ENCODE assay signal across 11 cellular contexts in the genomic region with DNA sequence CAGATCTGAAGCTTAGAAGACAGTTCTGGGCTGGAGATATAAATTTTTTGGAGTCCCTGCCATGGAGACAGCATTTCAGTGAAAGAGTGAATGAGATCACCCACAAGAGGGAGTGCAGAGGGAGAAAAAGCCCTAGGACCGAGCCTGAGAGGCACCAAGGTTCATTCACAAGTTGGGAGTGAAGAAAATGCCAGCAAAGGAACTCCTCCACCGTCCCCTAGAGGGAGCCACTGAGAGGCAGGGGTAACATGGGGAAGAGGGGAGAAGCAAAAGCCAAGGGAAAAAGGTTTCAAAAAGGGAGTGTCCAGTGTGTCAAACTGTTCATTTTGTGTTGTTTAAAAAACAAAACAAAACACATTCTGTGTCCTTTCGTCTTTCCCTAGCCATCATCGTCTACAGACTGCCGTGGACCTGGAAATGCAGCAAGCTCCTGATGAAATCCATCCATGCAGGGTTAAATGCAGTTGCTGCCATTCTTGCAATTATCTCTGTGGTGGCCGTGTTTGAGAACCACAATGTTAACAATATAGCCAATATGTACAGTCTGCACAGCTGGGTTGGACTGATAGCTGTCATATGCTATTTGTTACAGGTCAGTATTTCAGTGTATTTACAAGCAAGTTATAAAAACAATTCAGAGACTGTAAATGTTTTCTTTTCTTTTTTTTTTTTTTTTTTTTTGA. TPM values are rescaled to one million over a fixed set of nuclear protein-coding genes. Genes with fewer than 3 reads are reported as not detected.
DNase-seq lines count a peak whose midpoint lies in the region; ATAC-seq and TF ChIP-seq lines count a peak whose summit lies in the region.
"Had no signal": no experiment of that assay in that cellular context is flagged by ENCODE, and none has a peak within 500 bp of the region (broad histone marks: within the 10 kb centered on the region; RNA-seq: fewer than 3 reads in every experiment).

No MANE protein-coding gene starts in this region.

- no TSS peak for BruUV-seq in MCF 10A (replicated peaks; lab: Mats Ljungman, UMichigan)

- CTCF ChIA-PET in MCF 10A (lab: Yijun Ruan, JAX): interaction anchor here (0.6 kb wide), 1 partner anchor 1427 kb away, joined by 4 read pairs; no protein-coding TSS in a partner anchor
- CTCF ChIA-PET in CD8-positive, alpha-beta memory T cell (lab: Charles Lee): no interaction called here

- no peak overlapping the region for H3K4me2 ChIP-seq in smooth muscle cell

- H3K4me3 Mint-ChIP-seq in MCF 10A (ENCODE audit: unreplicated experiment): no peak overlapping the region
- no peak overlapping the region for H3K4me3 Mint-ChIP-seq in CD8-positive, alpha-beta memory T cell

- no peak overlapping the region for H3K27ac ChIP-seq in breast epithelium
- H3K27ac ChIP-seq in smooth muscle cell (ENCODE audit: low read depth): no peak overlapping the region
- no peak overlapping the region for H3K27ac ChIP-seq in CD8-positive, alpha-beta memory T cell (ENCODE audit: low read depth, low read length)
- H3K27ac ChIP-seq: SK-N-MC had no signal

- peaks cover 20% of the 10 kb centered on the region for H3K36me3 Mint-ChIP-seq in MCF 10A (ENCODE audit: insufficient read depth, unreplicated experiment)
- peaks cover 0 to 1% (median 0%) of the 10 kb centered on the region in 3 donors for H3K36me3 Mint-ChIP-seq in CD8-positive, alpha-beta memory T cell

- H3K27me3 Mint-ChIP-seq in MCF 10A (ENCODE audit: insufficient read depth, unreplicated experiment): no peaks in the 10 kb centered on the region
- H3K27me3 Mint-ChIP-seq in CD8-positive, alpha-beta memory T cell: peaks cover 12 to 35% of the 10 kb centered on the region in 2 donors

- H3K27me3 ChIP-seq in breast epithelium: no peaks in the 10 kb centered on the region
- no peaks in the 10 kb centered on the region for H3K27me3 ChIP-seq in smooth muscle cell (ENCODE audit: low read depth)
- no peaks in the 10 kb centered on the region for H3K27me3 ChIP-seq in CD8-positive, alpha-beta memory T cell (ENCODE audit: insufficient read depth, low read length, poor library complexity, severe bottlenecking)

- H3K36me3 ChIP-seq in breast epithelium (no peaks in the 10 kb centered on the region), smooth muscle cell (ENCODE audit: low read depth) (no peaks in the 10 kb centered on the region)
- H3K36me3 ChIP-seq in CD8-positive, alpha-beta memory T cell (ENCODE audit: insufficient read depth, low read length): no peaks in the 10 kb centered on the region

- TF ChIP-seq POLR2A in breast epithelium (IDR thresholded peaks at IDR 0.05): no peak

- intact Hi-C loops in MCF 10A (cut with micrococcal nuclease) (no loop called here), breast epithelium (cut with DNase I; ENCODE audit: low total_unique reads) (no loop called here)

- H4K20me1 ChIP-seq in smooth muscle cell (ENCODE audit: low read depth): peaks cover 3% of the 10 kb centered on the region

- H3K4me1 Mint-ChIP-seq in MCF 10A (ENCODE audit: insufficient read depth, unreplicated experiment): peaks cover 6% of the 10 kb centered on the region
- H3K4me1 Mint-ChIP-seq in CD8-positive, alpha-beta memory T cell: no peaks in the 10 kb centered on the region

- ATAC-seq in GM19324 (IDR thresholded peaks at IDR 0.05; ENCODE audit: low FRiP score, unreplicated experiment) (no peak), HG03469 (IDR thresholded peaks at IDR 0.05; ENCODE audit: unreplicated experiment) (no peak)

- POLR2A ChIA-PET in MCF 10A (lab: Yijun Ruan, JAX): interaction anchor here (1.4 kb wide), 2 partner anchors 10 to 18 kb away, joined by 4 to 5 read pairs; no protein-coding TSS in a partner anchor
- POLR2A ChIA-PET in CD8-positive, alpha-beta memory T cell (lab: Charles Lee): no interaction called here

- TF ChIP-seq CTCF in MCF 10A (IDR thresholded peaks at IDR 0.05; ENCODE audit: unreplicated experiment): peak; percentile 36
- TF ChIP-seq CTCF in breast epithelium (IDR thresholded peaks at IDR 0.05): no peak
- TF ChIP-seq CTCF in cardiac fibroblast (IDR thresholded peaks at IDR 0.05; ENCODE audit: low read depth, low read length): peak; percentile 58
- peak; percentile 32 for TF ChIP-seq CTCF in smooth muscle cell (IDR thresholded peaks at IDR 0.05; ENCODE audit: borderline replicate concordance, insufficient read depth, poor library complexity, severe bottlenecking)

- H3K4me3 ChIP-seq in breast epithelium: no peak overlapping the region
- H3K4me3 ChIP-seq in cardiac fibroblast (replicated peaks in 1 of 2; ENCODE audit: low read depth in 2 of 2, low read length in 2 of 2): no peak overlapping the region
- H3K4me3 ChIP-seq in smooth muscle cell: no peak overlapping the region
- H3K4me3 ChIP-seq in CD8-positive, alpha-beta memory T cell (ENCODE audit: low read length): no peak overlapping the region
- H3K4me3 ChIP-seq: SK-N-MC had no signal

- H3K4me1 ChIP-seq in breast epithelium (peaks cover 3 to 4% of the 10 kb centered on the region in 2 donors), smooth muscle cell (ENCODE audit: low read depth) (no peaks in the 10 kb centered on the region)
- no peaks in the 10 kb centered on the region for H3K4me1 ChIP-seq in CD8-positive, alpha-beta memory T cell (ENCODE audit: insufficient read depth, low read length)

- no peaks in the 10 kb centered on the region for H3K79me2 ChIP-seq in smooth muscle cell (ENCODE audit: low read depth)

- H3F3A ChIP-seq in smooth muscle cell (ENCODE audit: low read depth): no peaks in the 10 kb centered on the region

- H3K9me3 Mint-ChIP-seq in MCF 10A (ENCODE audit: unreplicated experiment): no peaks in the 10 kb centered on the region
- H3K9me3 Mint-ChIP-seq in CD8-positive, alpha-beta memory T cell: no peaks in the 10 kb centered on the region

- no peak overlapping the region for H3K27ac Mint-ChIP-seq in MCF 10A (ENCODE audit: low read depth, unreplicated experiment)
- no peak overlapping the region for H3K27ac Mint-ChIP-seq in CD8-positive, alpha-beta memory T cell

- no peak overlapping the region for H3K9ac ChIP-seq in smooth muscle cell (ENCODE audit: low read depth)

- DNase-seq in MCF 10A (ENCODE audit: unreplicated experiment) (peak; percentile 37), breast epithelium (ENCODE audit: low spot score in 2 of 2) (no peak), NCI-H146 (lab: John Stamatoyannopoulos, UW) (peak; percentile 87), cardiac fibroblast (ENCODE audit: low read depth in 2 of 2) (no peak), smooth muscle cell (lab: John Stamatoyannopoulos, UW; ENCODE audit: unreplicated experiment) (no peak)
- DNase-seq in CD8-positive, alpha-beta memory T cell: no peak
- DNase-seq: amygdala, kidney had no signal

- 80% methylated on average over 6 of the region's 6 CpGs for WGBS in smooth muscle cell (ENCODE audit: low lambda C conversion rate)

- H3K9me3 ChIP-seq in breast epithelium (no peaks in the 10 kb centered on the region), smooth muscle cell (replicated peaks; ENCODE audit: low read depth) (no peaks in the 10 kb centered on the region)
- no peaks in the 10 kb centered on the region for H3K9me3 ChIP-seq in CD8-positive, alpha-beta memory T cell (ENCODE audit: low read length)

- H2AFZ ChIP-seq in smooth muscle cell (ENCODE audit: low read depth): no peak overlapping the region

RNA-seq across cellular contexts. Expression of gene CYBRD1, which starts 19.1 kb away (rescaled TPM):
- total RNA-seq in MCF 10A (2022): 8.9 and 15.8 TPM in 2 replicates
- 100 to 1,000 TPM; 396 to 761 (median 409) TPM for total RNA-seq in breast epithelium
- total RNA-seq in smooth muscle cell: 61.5 and 77.8 TPM in 2 replicates
- 33.3 and 41.3 TPM in 2 replicates for polyA plus RNA-seq in smooth muscle cell
- 1 to 10 TPM in 1 of 2 experiments, under 1 TPM in 1; 0.95 to 1.2 TPM for total RNA-seq in CD8-positive, alpha-beta memory T cell
- 1.2 TPM for polyA plus RNA-seq in CD8-positive, alpha-beta memory T cell

Comparison
In these comparisons a context has a peak if more than half of its experiments do, and no peak if none do; other contexts are left out.
1. DNase-seq: peak in MCF 10A (single experiment) and NCI-H146 (single experiment); none in breast epithelium (0 of 2), cardiac fibroblast (0 of 2), smooth muscle cell (single experiment) and CD8-positive, alpha-beta memory T cell (0 of 5).
2. CTCF ChIP-seq: peak in MCF 10A (single experiment), cardiac fibroblast (single experiment) and smooth muscle cell (single experiment); none in breast epithelium (0 of 3).